Comparison of ENCODE assay signal across 10 cellular contexts in the genomic region with DNA sequence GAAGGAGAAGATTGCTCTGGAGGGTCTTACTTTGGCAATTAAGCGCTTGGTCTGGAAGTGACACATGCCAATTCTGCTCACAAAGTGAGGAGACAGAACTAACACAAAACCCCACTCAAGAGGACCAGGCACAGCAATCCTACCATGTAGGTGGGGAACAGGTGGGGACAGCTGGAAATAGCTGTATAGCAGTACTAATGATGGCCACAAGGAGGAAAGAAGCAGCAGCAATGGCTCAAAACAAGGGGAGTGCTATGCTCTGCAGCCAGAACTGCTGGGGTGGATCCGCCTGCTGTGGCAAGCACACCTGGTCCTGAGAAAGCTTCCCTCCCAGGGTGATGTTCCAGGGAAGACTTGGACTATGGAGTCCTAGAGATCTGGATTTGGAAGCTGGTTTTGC. TPM values are rescaled to one million over a fixed set of nuclear protein-coding genes. Genes with fewer than 3 reads are reported as not detected.
DNase-seq lines count a peak whose midpoint lies in the region; ATAC-seq and TF ChIP-seq lines count a peak whose summit lies in the region.
"Had no signal": no experiment of that assay in that cellular context is flagged by ENCODE, and none has a peak within 500 bp of the region (broad histone marks: within the 10 kb centered on the region; RNA-seq: fewer than 3 reads in every experiment).

No MANE protein-coding gene starts in this region.

- H3K9me3 ChIP-seq in osteoblast (ENCODE audit: low read depth, low read length) = no peaks in the 10 kb centered on the region

- no peak overlapping the region for H2AFZ ChIP-seq in osteoblast (ENCODE audit: low read length)

- no peak overlapping the region for H3K27ac ChIP-seq in brain microvascular endothelial cell
- H3K27ac ChIP-seq in osteoblast (ENCODE audit: low read depth, low read length) = no peak overlapping the region

- ATAC-seq in GM19324 (IDR thresholded peaks at IDR 0.05; ENCODE audit: low FRiP score, unreplicated experiment) = no peak
- ATAC-seq: activated CD4-positive, alpha-beta T cell treated with anti-CD3 and anti-CD28 coated beads for 36 hours; right cardiac atrium had no signal

- DNase-seq in NCI-H1105 (lab: John Stamatoyannopoulos, UW) (peak; percentile 3), NCI-H1105 treated with DMSO at 0.1 percent for 48 hours (lab: John Stamatoyannopoulos, UW) (no peak), LNCaP clone FGC (ENCODE audit: low read depth) (no peak), brain microvascular endothelial cell (no peak), osteoblast (ENCODE audit: insufficient read length, low spot score, missing footprints) (peak; percentile 69), NCI-H1048 (lab: John Stamatoyannopoulos, UW) (no peak), SHP77 treated with DMSO at 0.1 percent for 48 hours (lab: John Stamatoyannopoulos, UW) (no peak)
- DNase-seq: activated CD4-positive, alpha-beta T cell treated with anti-CD3 and anti-CD28 coated beads for 36 hours; right cardiac atrium had no signal

- H3K4me3 ChIP-seq in LNCaP clone FGC (ENCODE audit: low read depth, low read length) (no peak overlapping the region), brain microvascular endothelial cell (ENCODE audit: low read depth, low read length) (no peak overlapping the region), osteoblast (ENCODE audit: insufficient read depth, low read length) (no peak overlapping the region)

- no peaks in the 10 kb centered on the region for H3K79me2 ChIP-seq in osteoblast (ENCODE audit: insufficient read depth, low read length)

- no peak overlapping the region for H3K4me2 ChIP-seq in osteoblast (ENCODE audit: insufficient read depth, low read length)

- H3K27me3 ChIP-seq in brain microvascular endothelial cell (replicated peaks) (no peaks in the 10 kb centered on the region), osteoblast (ENCODE audit: insufficient read depth, low read length) (no peaks in the 10 kb centered on the region)

- in situ Hi-C loops in brain microvascular endothelial cell (cut with HindIII; ENCODE audit: low pct_ligation_motif_present, low sequenced_read_pairs) = no loop called here

- H3K4me1 ChIP-seq in osteoblast (ENCODE audit: insufficient read depth, low read length) = no peaks in the 10 kb centered on the region

- TF ChIP-seq CTCF in LNCaP clone FGC (IDR thresholded peaks at IDR 0.05; ENCODE audit: control insufficient read depth, extremely low read depth, insufficient read depth) (0 out of 2 replicates have a peak, but pooled peaks have one; percentile 14), brain microvascular endothelial cell (IDR thresholded peaks at IDR 0.05; ENCODE audit: low read depth, low read length, missing control alignments) (peak; percentile 36), osteoblast (IDR thresholded peaks at IDR 0.05; ENCODE audit: extremely low read depth, low read depth, low read length) (peak; percentile 35)

- no peaks in the 10 kb centered on the region for H4K20me1 ChIP-seq in osteoblast (ENCODE audit: insufficient read depth, low read length)

- H3K36me3 ChIP-seq in brain microvascular endothelial cell (replicated peaks) (no peaks in the 10 kb centered on the region), osteoblast (ENCODE audit: insufficient read depth, low read length) (no peaks in the 10 kb centered on the region)

RNA-seq across cellular contexts. Expression of gene TMEM132E, which starts 17.0 kb away (rescaled TPM):
- 0.29 TPM in 1 of 2 replicates, not detected in the other for total RNA-seq in osteoblast
- total RNA-seq: activated CD4-positive, alpha-beta T cell treated with anti-CD3 and anti-CD28 coated beads for 36 hours had no signal

Comparison
In these comparisons a context has a peak if more than half of its experiments do, and no peak if none do; other contexts are left out.
1. DNase-seq: peak in NCI-H1105 (single experiment) and osteoblast (single experiment); none in NCI-H1105 treated with DMSO at 0.1 percent for 48 hours (single experiment), LNCaP clone FGC (single experiment), brain microvascular endothelial cell (single experiment), NCI-H1048 (single experiment) and SHP77 treated with DMSO at 0.1 percent for 48 hours (single experiment).
2. Peak in every context shown above with its lines, with median percentiles within 50 percentile points of each other: CTCF ChIP-seq.